13 cellular contexts compared by ENCODE assay signal in the genomic region with DNA sequence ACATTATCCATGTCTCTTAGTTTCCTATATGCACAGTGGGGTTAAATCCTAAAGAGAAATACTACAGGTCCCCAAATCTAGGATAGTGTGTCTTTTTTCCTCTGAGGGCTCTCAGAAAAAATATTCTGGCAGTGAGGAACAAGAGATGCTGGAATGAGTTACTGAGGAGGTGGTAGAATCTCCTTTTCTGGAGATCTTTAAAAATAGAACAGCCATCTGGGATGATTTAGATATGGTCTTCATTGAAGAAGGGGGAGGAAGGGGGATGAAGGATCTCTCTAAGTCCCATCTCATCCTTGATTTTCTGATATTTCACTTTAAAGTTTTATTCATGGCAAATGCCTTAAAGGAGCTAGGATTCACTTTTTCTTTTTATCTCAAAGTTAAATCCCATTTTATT.
DNase-seq lines count a peak whose midpoint lies in the region; FAIRE-seq and TF ChIP-seq lines count a peak whose summit lies in the region.
"Had no signal": no experiment of that assay in that cellular context is flagged by ENCODE, and none has a peak within 500 bp of the region (broad histone marks: within the 10 kb centered on the region; RNA-seq: fewer than 3 reads in every experiment).

No MANE protein-coding gene starts in this region.

- intact Hi-C loops in breast epithelium (cut with DNase I; ENCODE audit: low total_unique reads): no loop called here
- intact Hi-C loops in mammary epithelial cell (cut with micrococcal nuclease): no loop called here
- intact Hi-C loops in prostate gland (cut with DNase I): loop anchor here (5.0 to 10.0 kb wide), 2 partner anchors 233 to 336 kb away; partner anchors contain the start of gene MAML3

- H3K27ac ChIP-seq in breast epithelium (peak overlapping the region; percentile 75 to 85), mammary epithelial cell (ENCODE audit: insufficient read depth, low read depth, low read length) (no peak overlapping the region), prostate gland (peak overlapping the region; percentile 53 to 72), urinary bladder (ENCODE audit: low read depth) (peak overlapping the region; percentile 83)

- H4K20me1 ChIP-seq in mammary epithelial cell (ENCODE audit: insufficient read depth, low read length): no peaks in the 10 kb centered on the region

- H3K4me3 ChIP-seq in breast epithelium: no peak overlapping the region
- H3K4me3 ChIP-seq in mammary epithelial cell (replicated peaks in 1 of 3; ENCODE audit: insufficient read depth in 1 of 3, low read depth in 2 of 3, low read length in 3 of 3): no peak overlapping the region
- no peak overlapping the region for H3K4me3 ChIP-seq in prostate gland
- H3K4me3 ChIP-seq in urinary bladder (ENCODE audit: low read depth, low read length): no peak overlapping the region
- H3K4me3 ChIP-seq: lung had no signal

- no peak overlapping the region for H3K4me2 ChIP-seq in mammary epithelial cell (ENCODE audit: insufficient read depth, low read depth, low read length)

- DNase-seq in breast epithelium (ENCODE audit: low spot score in 2 of 2): no peak
- DNase-seq in mammary epithelial cell: no peak
- DNase-seq in fibroblast of peridontal ligament (ENCODE audit: extremely low read depth): peak; percentile 63
- no peak for DNase-seq in prostate gland (ENCODE audit: low spot score)
- no peak for DNase-seq in GM12892 (ENCODE audit: insufficient read length)
- no peak for DNase-seq in SW480 (ENCODE audit: low spot score)
- no peak for DNase-seq in activated CD8-positive, alpha-beta memory T cell treated with anti-CD3 and anti-CD28 coated beads, Interleukin-2, amount 50 U/mL, for 48 hours
- DNase-seq: activated T-cell treated with anti-CD3 and anti-CD28 coated beads for 4 hours; amniotic stem cell; effector memory CD8-positive, alpha-beta T cell; NCI-H146 had no signal

- no peaks in the 10 kb centered on the region for H3K27me3 ChIP-seq in breast epithelium
- H3K27me3 ChIP-seq in mammary epithelial cell (ENCODE audit: insufficient read depth, low read length): peaks cover 16% of the 10 kb centered on the region
- H3K27me3 ChIP-seq in prostate gland (replicated peaks; ENCODE audit: insufficient read depth): no peaks in the 10 kb centered on the region

- H3K4me1 ChIP-seq in breast epithelium (peaks cover 0 to 8% of the 10 kb centered on the region in 2 donors), mammary epithelial cell (ENCODE audit: insufficient read depth, low read length) (no peaks in the 10 kb centered on the region), prostate gland (replicated peaks) (peaks cover 33% of the 10 kb centered on the region), urinary bladder (ENCODE audit: insufficient read depth) (no peaks in the 10 kb centered on the region)

- dilution Hi-C loops in mammary epithelial cell (cut with HindIII; ENCODE audit: low sequenced_read_pairs): no loop called here

- in situ Hi-C loops in mammary epithelial cell (cut with MboI; ENCODE audit: low sequenced_read_pairs in 2 of 2): no loop called here

- no peaks in the 10 kb centered on the region for H3K79me2 ChIP-seq in mammary epithelial cell (ENCODE audit: insufficient read depth, low read length)

- no peak for FAIRE-seq in GM12892 (lab: Jason Lieb, UNC)

- no peaks in the 10 kb centered on the region for H3K36me3 ChIP-seq in breast epithelium
- no peaks in the 10 kb centered on the region for H3K36me3 ChIP-seq in mammary epithelial cell (ENCODE audit: insufficient read depth, low read length)
- no peaks in the 10 kb centered on the region for H3K36me3 ChIP-seq in prostate gland
- no peaks in the 10 kb centered on the region for H3K36me3 ChIP-seq in urinary bladder (ENCODE audit: insufficient read depth)

- TF ChIP-seq CTCF in breast epithelium (IDR thresholded peaks at IDR 0.05): no peak
- TF ChIP-seq CTCF in mammary epithelial cell (conservative IDR thresholded peaks at IDR 0.05 in 1 of 2, IDR thresholded peaks at IDR 0.05 in 1 of 2; ENCODE audit: extremely low read depth in 1 of 2, insufficient read depth in 1 of 2, low read depth in 1 of 2, low read length in 2 of 2): no peak
- TF ChIP-seq CTCF in prostate gland (IDR thresholded peaks at IDR 0.05): no peak

- H3K9ac ChIP-seq in mammary epithelial cell (ENCODE audit: insufficient read depth, low read length): no peak overlapping the region

- H3K9me3 ChIP-seq in breast epithelium (no peaks in the 10 kb centered on the region), mammary epithelial cell (replicated peaks; ENCODE audit: insufficient read depth, low read length) (no peaks in the 10 kb centered on the region), prostate gland (no peaks in the 10 kb centered on the region)

- BruUV-seq in mammary epithelial cell (replicated peaks; lab: Mats Ljungman, UMichigan): no TSS peak

- TF ChIP-seq POLR2A in breast epithelium (IDR thresholded peaks at IDR 0.05) (no peak), prostate gland (IDR thresholded peaks at IDR 0.05) (no peak), GM12892 (IDR thresholded peaks at IDR 0.05; ENCODE audit: low read depth, low read length) (no peak)

- H2AFZ ChIP-seq in mammary epithelial cell (ENCODE audit: low read depth, low read length): no peak overlapping the region

- CTCF ChIA-PET in mammary epithelial cell (lab: Charles Lee; ENCODE audit: low non-redundant PET): no interaction called here
